Comparison of ENCODE assay signal across 10 cellular contexts in genomic region chr6:116392158-116393032, GRCh38. TPM values are rescaled to one million over a fixed set of nuclear protein-coding genes. Genes with fewer than 3 reads are reported as not detected.
DNase-seq lines count a peak whose midpoint lies in the region; ATAC-seq and TF ChIP-seq lines count a peak whose summit lies in the region.
"Had no signal": no experiment of that assay in that cellular context is flagged by ENCODE, and none has a peak within 500 bp of the region (broad histone marks: within the 10 kb centered on the region; RNA-seq: fewer than 3 reads in every experiment).

No MANE protein-coding gene starts in this region.

- no peaks in the 10 kb centered on the region for H3K27me3 ChIP-seq in Peyer's patch
- H3K27me3 ChIP-seq in stomach: no peaks in the 10 kb centered on the region
- no peaks in the 10 kb centered on the region for H3K27me3 ChIP-seq in endodermal cell (ENCODE audit: control insufficient read depth, insufficient read depth, low read length, poor library complexity, severe bottlenecking)
- H3K27me3 ChIP-seq: SJSA1 had no signal

- no peak overlapping the region for H3K9ac ChIP-seq in endodermal cell (ENCODE audit: extremely low read depth, low read length, poor library complexity, severe bottlenecking)

- H3K4me3 ChIP-seq in Peyer's patch: no peak overlapping the region
- H3K4me3 ChIP-seq in stomach: no peak overlapping the region
- H3K4me3 ChIP-seq in endodermal cell (ENCODE audit: low read length): no peak overlapping the region
- H3K4me3 ChIP-seq: SJSA1 had no signal

- peaks cover 16% of the 10 kb centered on the region for H3K4me1 Mint-ChIP-seq in activated CD4-positive, alpha-beta T cell treated with anti-CD3 and anti-CD28 coated beads, Interleukin-2, amount 10 ng/mL, durations not matched to agents 24 days and 14 days
- H3K4me1 Mint-ChIP-seq in endodermal cell: no peaks in the 10 kb centered on the region

- intact Hi-C loops in activated CD4-positive, alpha-beta T cell treated with anti-CD3 and anti-CD28 coated beads, Interleukin-2, amount 10 ng/mL, durations not matched to agents 24 days and 14 days (cut with micrococcal nuclease): no loop called here
- intact Hi-C loops in stomach (cut with DNase I; ENCODE audit: low total_unique reads): no loop called here

- H3K9me3 ChIP-seq in Peyer's patch (no peaks in the 10 kb centered on the region), stomach (no peaks in the 10 kb centered on the region), endodermal cell (ENCODE audit: control insufficient read depth, low read length) (no peaks in the 10 kb centered on the region)
- H3K9me3 ChIP-seq: SJSA1 had no signal

- H3K27ac ChIP-seq in Peyer's patch: peak overlapping the region; percentile 29 to 63 (median 46)
- H3K27ac ChIP-seq in stomach: peak overlapping the region in 3 of 5 donors; percentile 25 to 62 (median 54)
- no peak overlapping the region for H3K27ac ChIP-seq in endodermal cell (ENCODE audit: low read depth, low read length)
- H3K27ac ChIP-seq: SJSA1 had no signal

- H3K27me3 Mint-ChIP-seq in activated CD4-positive, alpha-beta T cell treated with anti-CD3 and anti-CD28 coated beads, Interleukin-2, amount 10 ng/mL, durations not matched to agents 24 days and 14 days: no peaks in the 10 kb centered on the region
- no peaks in the 10 kb centered on the region for H3K27me3 Mint-ChIP-seq in endodermal cell (ENCODE audit: insufficient read depth)

- DNase-seq in activated CD4-positive, alpha-beta T cell treated with anti-CD3 and anti-CD28 coated beads, Interleukin-2, amount 10 ng/mL, durations not matched to agents 24 days and 14 days: no peak
- no peak for DNase-seq in activated CD4-positive, alpha-beta T cell treated with anti-CD3 and anti-CD28 coated beads for 48 hours
- DNase-seq in Peyer's patch: no peak
- no peak for DNase-seq in stomach
- DNase-seq in endodermal cell: no peak
- DNase-seq in KG1 (lab: John Stamatoyannopoulos, UW): no peak
- no peak for DNase-seq in NCI-H2029 treated with DMSO at 0.1 percent for 48 hours (lab: John Stamatoyannopoulos, UW)
- DNase-seq: ACHN had no signal

- H3K4me3 Mint-ChIP-seq in activated CD4-positive, alpha-beta T cell treated with anti-CD3 and anti-CD28 coated beads, Interleukin-2, amount 10 ng/mL, durations not matched to agents 24 days and 14 days: peak overlapping the region; percentile 14
- H3K4me3 Mint-ChIP-seq in endodermal cell: no peak overlapping the region

- TF ChIP-seq POLR2A in Peyer's patch (IDR thresholded peaks at IDR 0.05) (no peak), stomach (IDR thresholded peaks at IDR 0.05) (no peak)

- no peaks in the 10 kb centered on the region for H3K9me3 Mint-ChIP-seq in activated CD4-positive, alpha-beta T cell treated with anti-CD3 and anti-CD28 coated beads, Interleukin-2, amount 10 ng/mL, durations not matched to agents 24 days and 14 days
- no peaks in the 10 kb centered on the region for H3K9me3 Mint-ChIP-seq in endodermal cell

- ATAC-seq in esophagus mucosa: peak; percentile 35

- no peaks in the 10 kb centered on the region for H3K36me3 Mint-ChIP-seq in activated CD4-positive, alpha-beta T cell treated with anti-CD3 and anti-CD28 coated beads, Interleukin-2, amount 10 ng/mL, durations not matched to agents 24 days and 14 days (ENCODE audit: low read depth)
- peaks cover 5% of the 10 kb centered on the region for H3K36me3 Mint-ChIP-seq in endodermal cell (ENCODE audit: low read depth)

- WGBS in stomach, 5 donors: 77 to 86% (median 83%) methylated on average over 10 of the region's 10 CpGs
- 91 to 100% methylated on average over 8 to 10 of the region's 10 CpGs for WGBS in endodermal cell (ENCODE audit: insufficient coverage in 1 of 2, insufficient read length in 1 of 2), 2 experiments

- no peak overlapping the region for H3K27ac Mint-ChIP-seq in activated CD4-positive, alpha-beta T cell treated with anti-CD3 and anti-CD28 coated beads, Interleukin-2, amount 10 ng/mL, durations not matched to agents 24 days and 14 days
- H3K27ac Mint-ChIP-seq in endodermal cell: no peak overlapping the region

- TF ChIP-seq CTCF in Peyer's patch (IDR thresholded peaks at IDR 0.05): no peak
- TF ChIP-seq CTCF in stomach (IDR thresholded peaks at IDR 0.05): no peak
- TF ChIP-seq CTCF in endodermal cell (conservative IDR thresholded peaks at IDR 0.05): no peak

- peaks cover 0 to 8% (median 2%) of the 10 kb centered on the region in 4 donors for H3K4me1 ChIP-seq in Peyer's patch
- H3K4me1 ChIP-seq in stomach: peaks cover 0 to 35% (median 13%) of the 10 kb centered on the region in 4 donors
- no peaks in the 10 kb centered on the region for H3K4me1 ChIP-seq in endodermal cell (ENCODE audit: control insufficient read depth, insufficient read depth, low read length)

- TF ChIP-seq EP300 in stomach (IDR thresholded peaks at IDR 0.05): no peak

- H3K36me3 ChIP-seq in Peyer's patch (no peaks in the 10 kb centered on the region), stomach (no peaks in the 10 kb centered on the region), endodermal cell (ENCODE audit: control insufficient read depth, insufficient read depth, low read length) (no peaks in the 10 kb centered on the region)
- H3K36me3 ChIP-seq: SJSA1 had no signal

RNA-seq across cellular contexts. Expression of gene DSE, which starts 21.6 kb away (rescaled TPM):
- 1.7 and 2.7 TPM in 2 replicates for total RNA-seq in activated CD4-positive, alpha-beta T cell treated with anti-CD3 and anti-CD28 coated beads, Interleukin-2, amount 10 ng/mL, durations not matched to agents 24 days and 14 days
- total RNA-seq in Peyer's patch (10 to 100 TPM; 12.6 to 71.8 (median 16.2) TPM), esophagus mucosa (32.7 TPM), stomach (10 to 100 TPM in 4 of 5 donors, 1 to 10 TPM in 1; 3.8 to 39.8 (median 15.8) TPM), endodermal cell (10 to 100 TPM; 42.3 to 44.3 TPM)
- polyA plus RNA-seq in stomach: 10 to 100 TPM in 1 of 3 donors, 1 to 10 TPM in 2; 3.9 to 10.7 (median 7.7) TPM
- 18.9 TPM for polyA plus RNA-seq in endodermal cell (2013, experiment 1 of 2)
- 17.5 TPM for polyA plus RNA-seq in endodermal cell (2013, experiment 2 of 2)
